In genomic region chr10:117896517-117896916, GRCh38 we compare ENCODE assay signal across 12 cellular contexts.
"Had no signal": no experiment of that assay in that cellular context is flagged by ENCODE, and none has a peak within 500 bp of the region (broad histone marks: within the 10 kb centered on the region; RNA-seq: fewer than 3 reads in every experiment).

No MANE protein-coding gene starts in this region.

- DNase-seq: activated CD4-positive, CD25-positive, alpha-beta regulatory T cell; activated CD8-positive, alpha-beta memory T cell treated with anti-CD3 and anti-CD28 coated beads, Interleukin-2, amount 10 ng/mL, durations not matched to agents 7 days and 5 days; activated gamma-delta T cell; activated T-cell treated with anti-CD3 and anti-CD28 coated beads, Interleukin-2, amount 50 U/mL, for 24 hours; amygdala; brain microvascular endothelial cell; hypothalamus; stimulated activated CD4-positive, alpha-beta T cell treated with anti-CD3 and anti-CD28 coated beads, Interleukin-2, amount 100 ng/mL, for 24 hours; stimulated activated naive CD4-positive, alpha-beta T cell; substantia nigra had no signal

- H3K4me3 Mint-ChIP-seq: activated CD8-positive, alpha-beta memory T cell treated with anti-CD3 and anti-CD28 coated beads, Interleukin-2, amount 10 ng/mL, durations not matched to agents 7 days and 5 days; activated naive CD8-positive, alpha-beta T cell; activated T-cell treated with anti-CD3 and anti-CD28 coated beads, Interleukin-2, amount 50 U/mL, for 24 hours; type B pancreatic cell had no signal

- H3K27me3 ChIP-seq: brain microvascular endothelial cell had no signal

- H3K27me3 Mint-ChIP-seq: activated CD8-positive, alpha-beta memory T cell treated with anti-CD3 and anti-CD28 coated beads, Interleukin-2, amount 10 ng/mL, durations not matched to agents 7 days and 5 days had no signal

- H3K36me3 Mint-ChIP-seq: activated CD8-positive, alpha-beta memory T cell treated with anti-CD3 and anti-CD28 coated beads, Interleukin-2, amount 10 ng/mL, durations not matched to agents 7 days and 5 days; activated naive CD8-positive, alpha-beta T cell; type B pancreatic cell had no signal

- H3K27ac ChIP-seq: brain microvascular endothelial cell had no signal

- H3K27ac Mint-ChIP-seq: activated CD8-positive, alpha-beta memory T cell treated with anti-CD3 and anti-CD28 coated beads, Interleukin-2, amount 10 ng/mL, durations not matched to agents 7 days and 5 days; activated naive CD8-positive, alpha-beta T cell; activated T-cell treated with anti-CD3 and anti-CD28 coated beads, Interleukin-2, amount 50 U/mL, for 24 hours; type B pancreatic cell had no signal

- H3K36me3 ChIP-seq: brain microvascular endothelial cell had no signal
